In the genomic region with DNA sequence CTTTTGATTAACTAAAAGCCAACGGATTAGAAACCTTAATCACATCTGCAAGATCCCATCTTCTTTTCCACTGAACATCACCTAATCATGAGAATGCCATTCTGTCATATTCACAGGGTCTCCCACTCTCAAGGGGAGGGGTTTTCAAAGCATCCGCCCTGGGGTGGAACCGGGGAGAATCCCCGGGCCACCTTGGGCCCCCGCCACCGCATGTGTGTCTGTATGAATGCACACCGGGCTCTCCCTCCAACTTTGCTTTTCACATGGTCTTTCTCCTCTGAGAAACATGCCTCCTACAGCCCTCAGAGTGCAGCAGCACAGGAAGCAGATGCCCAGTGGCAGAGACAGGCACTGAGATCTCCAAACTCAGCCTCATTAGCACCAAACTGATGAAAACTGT, we compare ENCODE assay signal across 24 cellular contexts.
"Had no signal": no experiment of that assay in that cellular context is flagged by ENCODE, and none has a peak within 500 bp of the region (broad histone marks: within the 10 kb centered on the region; RNA-seq: fewer than 3 reads in every experiment).

No MANE protein-coding gene starts in this region.

- H3K4me1 ChIP-seq: esophagus muscularis mucosa, foreskin keratinocyte, heart right ventricle, left ventricle myocardium inferior, parathyroid adenoma, prostate gland, right atrium auricular region, tibial nerve, upper lobe of left lung, uterus had no signal

- H3K27me3 ChIP-seq: foreskin keratinocyte, right atrium auricular region, tibial nerve, upper lobe of left lung, uterus had no signal

- H3K4me3 Mint-ChIP-seq: memory B cell; natural killer cell; stimulated activated naive B cell treated with anti-CD40 and anti-IgM and Interleukin-4, amounts not matched to agents 10 μg/mL and 1 μg/mL and 100 μg/mL, for 72 hours; stimulated activated naive CD8-positive, alpha-beta T cell treated with anti-CD3 and anti-CD28 coated beads, Interleukin-15, Interleukin-2, amounts not matched to agents 100 ng/mL and 50 ng/mL, for 24 hours had no signal

- FAIRE-seq: endothelial cell of umbilical vein, islet of Langerhans had no signal

- H3K4me3 ChIP-seq: esophagus muscularis mucosa, heart right ventricle, left ventricle myocardium inferior, lung, prostate gland, right atrium auricular region, thoracic aorta, tibial nerve, upper lobe of left lung, uterus had no signal

- H3K36me3 Mint-ChIP-seq: memory B cell; natural killer cell; stimulated activated naive B cell treated with anti-CD40 and anti-IgM and Interleukin-4, amounts not matched to agents 10 μg/mL and 1 μg/mL and 100 μg/mL, for 72 hours had no signal

- DNase-seq: effector memory CD4-positive, alpha-beta T cell; foreskin keratinocyte; glutamatergic neuron; heart right ventricle; hippocampal formation; kidney glomerular epithelial cell; left colon; left ventricle myocardium inferior; natural killer cell; stimulated activated naive B cell treated with anti-CD40 and anti-IgM and Interleukin-4, amounts not matched to agents 10 μg/mL and 1 μg/mL and 100 μg/mL, for 72 hours; upper lobe of left lung; uterus had no signal

- H3K36me3 ChIP-seq: esophagus muscularis mucosa, heart right ventricle, left ventricle myocardium inferior, prostate gland, right atrium auricular region, thoracic aorta, tibial nerve, upper lobe of left lung, uterus had no signal

- H3K27ac Mint-ChIP-seq: memory B cell; natural killer cell; stimulated activated naive B cell treated with anti-CD40 and anti-IgM and Interleukin-4, amounts not matched to agents 10 μg/mL and 1 μg/mL and 100 μg/mL, for 72 hours; stimulated activated naive CD8-positive, alpha-beta T cell treated with anti-CD3 and anti-CD28 coated beads, Interleukin-15, Interleukin-2, amounts not matched to agents 100 ng/mL and 50 ng/mL, for 24 hours had no signal

- H3K27ac ChIP-seq: esophagus muscularis mucosa, foreskin keratinocyte, heart right ventricle, left ventricle myocardium inferior, parathyroid adenoma, prostate gland, right atrium auricular region, thoracic aorta, tibial nerve, upper lobe of left lung, uterus had no signal

- H3K9me3 ChIP-seq: prostate gland, thoracic aorta, uterus had no signal

- H3K4me1 Mint-ChIP-seq: natural killer cell; stimulated activated naive B cell treated with anti-CD40 and anti-IgM and Interleukin-4, amounts not matched to agents 10 μg/mL and 1 μg/mL and 100 μg/mL, for 72 hours had no signal

- ATAC-seq: foreskin keratinocyte; heart right ventricle; left colon; natural killer cell; sciatic nerve; stimulated activated naive B cell treated with anti-CD40 and anti-IgM and Interleukin-4, amounts not matched to agents 10 μg/mL and 1 μg/mL and 100 μg/mL, for 72 hours had no signal

- H3K9ac ChIP-seq: parathyroid adenoma had no signal
